Comparison of ENCODE assay signal across 1 cellular context in the genomic region with DNA sequence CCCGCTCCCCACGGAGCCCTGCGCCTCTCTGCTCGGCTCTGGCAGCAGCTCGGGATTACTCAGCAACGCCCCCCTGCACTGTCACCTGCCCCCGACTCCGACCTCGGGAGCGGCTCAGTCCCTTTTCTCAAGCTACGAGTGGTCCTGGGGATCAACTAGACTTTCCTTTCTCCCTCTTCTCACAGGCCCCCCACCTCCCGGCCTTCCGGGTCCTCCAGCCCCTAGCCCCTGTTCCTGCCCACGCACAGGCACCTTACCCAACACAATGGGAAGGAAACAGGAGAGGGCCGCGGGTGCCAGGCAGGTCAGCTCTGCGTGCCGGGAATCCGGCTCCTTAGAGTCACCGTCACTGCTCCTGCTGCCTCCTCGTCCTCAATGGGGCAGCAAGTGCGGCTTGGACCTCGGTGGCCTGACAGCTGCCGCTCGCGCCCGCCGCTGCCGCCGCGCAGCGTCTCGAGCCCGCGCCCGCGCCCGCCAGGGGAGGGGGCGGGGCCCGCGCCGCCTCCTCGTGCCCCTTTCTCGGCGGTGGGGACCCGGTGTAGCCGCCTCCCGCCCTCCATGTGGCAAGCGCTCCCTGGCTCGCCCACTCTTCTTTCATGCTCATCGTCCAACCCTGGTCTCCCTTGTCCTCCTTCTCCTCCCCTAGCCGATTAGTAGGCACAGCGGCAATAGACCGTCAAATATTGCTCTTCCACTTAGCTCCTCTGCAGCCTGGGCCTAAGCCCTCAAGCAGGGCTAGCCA.
TF ChIP-seq lines count a peak whose summit lies in the region.

A gene with protein sequence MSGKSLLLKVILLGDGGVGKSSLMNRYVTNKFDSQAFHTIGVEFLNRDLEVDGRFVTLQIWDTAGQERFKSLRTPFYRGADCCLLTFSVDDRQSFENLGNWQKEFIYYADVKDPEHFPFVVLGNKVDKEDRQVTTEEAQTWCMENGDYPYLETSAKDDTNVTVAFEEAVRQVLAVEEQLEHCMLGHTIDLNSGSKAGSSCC (minus strand): TSS at position 455 of the 742 bp plus-strand sequence. CDS start 6,473 bp downstream, outside the sequence.

TF ChIP-seq in GM12878, 131 proteins besides CTCF, POLR2A, EP300 and RAD21:
- TF ChIP-seq, protein P1, sequence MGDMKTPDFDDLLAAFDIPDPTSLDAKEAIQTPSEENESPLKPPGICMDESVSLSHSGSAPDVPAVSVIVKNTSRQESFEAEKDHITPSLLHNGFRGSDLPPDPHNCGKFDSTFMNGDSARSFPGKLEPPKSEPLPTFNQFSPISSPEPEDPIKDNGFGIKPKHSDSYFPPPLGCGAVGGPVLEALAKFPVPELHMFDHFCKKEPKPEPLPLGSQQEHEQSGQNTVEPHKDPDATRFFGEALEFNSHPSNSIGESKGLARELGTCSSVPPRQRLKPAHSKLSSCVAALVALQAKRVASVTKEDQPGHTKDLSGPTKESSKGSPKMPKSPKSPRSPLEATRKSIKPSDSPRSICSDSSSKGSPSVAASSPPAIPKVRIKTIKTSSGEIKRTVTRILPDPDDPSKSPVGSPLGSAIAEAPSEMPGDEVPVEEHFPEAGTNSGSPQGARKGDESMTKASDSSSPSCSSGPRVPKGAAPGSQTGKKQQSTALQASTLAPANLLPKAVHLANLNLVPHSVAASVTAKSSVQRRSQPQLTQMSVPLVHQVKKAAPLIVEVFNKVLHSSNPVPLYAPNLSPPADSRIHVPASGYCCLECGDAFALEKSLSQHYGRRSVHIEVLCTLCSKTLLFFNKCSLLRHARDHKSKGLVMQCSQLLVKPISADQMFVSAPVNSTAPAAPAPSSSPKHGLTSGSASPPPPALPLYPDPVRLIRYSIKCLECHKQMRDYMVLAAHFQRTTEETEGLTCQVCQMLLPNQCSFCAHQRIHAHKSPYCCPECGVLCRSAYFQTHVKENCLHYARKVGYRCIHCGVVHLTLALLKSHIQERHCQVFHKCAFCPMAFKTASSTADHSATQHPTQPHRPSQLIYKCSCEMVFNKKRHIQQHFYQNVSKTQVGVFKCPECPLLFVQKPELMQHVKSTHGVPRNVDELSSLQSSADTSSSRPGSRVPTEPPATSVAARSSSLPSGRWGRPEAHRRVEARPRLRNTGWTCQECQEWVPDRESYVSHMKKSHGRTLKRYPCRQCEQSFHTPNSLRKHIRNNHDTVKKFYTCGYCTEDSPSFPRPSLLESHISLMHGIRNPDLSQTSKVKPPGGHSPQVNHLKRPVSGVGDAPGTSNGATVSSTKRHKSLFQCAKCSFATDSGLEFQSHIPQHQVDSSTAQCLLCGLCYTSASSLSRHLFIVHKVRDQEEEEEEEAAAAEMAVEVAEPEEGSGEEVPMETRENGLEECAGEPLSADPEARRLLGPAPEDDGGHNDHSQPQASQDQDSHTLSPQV (IDR thresholded peaks at IDR 0.05), result no peak
- TF ChIP-seq CBFB (IDR thresholded peaks at IDR 0.05; ENCODE audit: low read depth), result no peak
- TF ChIP-seq, protein P2, sequence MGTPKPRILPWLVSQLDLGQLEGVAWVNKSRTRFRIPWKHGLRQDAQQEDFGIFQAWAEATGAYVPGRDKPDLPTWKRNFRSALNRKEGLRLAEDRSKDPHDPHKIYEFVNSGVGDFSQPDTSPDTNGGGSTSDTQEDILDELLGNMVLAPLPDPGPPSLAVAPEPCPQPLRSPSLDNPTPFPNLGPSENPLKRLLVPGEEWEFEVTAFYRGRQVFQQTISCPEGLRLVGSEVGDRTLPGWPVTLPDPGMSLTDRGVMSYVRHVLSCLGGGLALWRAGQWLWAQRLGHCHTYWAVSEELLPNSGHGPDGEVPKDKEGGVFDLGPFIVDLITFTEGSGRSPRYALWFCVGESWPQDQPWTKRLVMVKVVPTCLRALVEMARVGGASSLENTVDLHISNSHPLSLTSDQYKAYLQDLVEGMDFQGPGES (IDR thresholded peaks at IDR 0.05), result no peak
- TF ChIP-seq, protein P3, sequence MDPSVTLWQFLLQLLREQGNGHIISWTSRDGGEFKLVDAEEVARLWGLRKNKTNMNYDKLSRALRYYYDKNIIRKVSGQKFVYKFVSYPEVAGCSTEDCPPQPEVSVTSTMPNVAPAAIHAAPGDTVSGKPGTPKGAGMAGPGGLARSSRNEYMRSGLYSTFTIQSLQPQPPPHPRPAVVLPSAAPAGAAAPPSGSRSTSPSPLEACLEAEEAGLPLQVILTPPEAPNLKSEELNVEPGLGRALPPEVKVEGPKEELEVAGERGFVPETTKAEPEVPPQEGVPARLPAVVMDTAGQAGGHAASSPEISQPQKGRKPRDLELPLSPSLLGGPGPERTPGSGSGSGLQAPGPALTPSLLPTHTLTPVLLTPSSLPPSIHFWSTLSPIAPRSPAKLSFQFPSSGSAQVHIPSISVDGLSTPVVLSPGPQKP (IDR thresholded peaks at IDR 0.05; ENCODE audit: low read depth, low read length), result no peak
- no peak for TF ChIP-seq ZSCAN29 (IDR thresholded peaks at IDR 0.05)
- TF ChIP-seq, protein P4, sequence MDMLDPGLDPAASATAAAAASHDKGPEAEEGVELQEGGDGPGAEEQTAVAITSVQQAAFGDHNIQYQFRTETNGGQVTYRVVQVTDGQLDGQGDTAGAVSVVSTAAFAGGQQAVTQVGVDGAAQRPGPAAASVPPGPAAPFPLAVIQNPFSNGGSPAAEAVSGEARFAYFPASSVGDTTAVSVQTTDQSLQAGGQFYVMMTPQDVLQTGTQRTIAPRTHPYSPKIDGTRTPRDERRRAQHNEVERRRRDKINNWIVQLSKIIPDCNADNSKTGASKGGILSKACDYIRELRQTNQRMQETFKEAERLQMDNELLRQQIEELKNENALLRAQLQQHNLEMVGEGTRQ (IDR thresholded peaks at IDR 0.05; ENCODE audit: borderline replicate concordance, low read depth, low read length), result no peak
